ENCODE assay signal across 1 cellular context in genomic region chr18:36297419-36298112, GRCh38.
TF ChIP-seq lines count a peak whose summit lies in the region.

FHOD3 (plus strand) TSS chr18:36297713; CDS start chr18:36297836, 123 bp downstream.

TF ChIP-seq in WTC11, 78 proteins besides CTCF, POLR2A, EP300 and RAD21 (continued from another document):
- 0 out of 2 replicates have a peak, but pooled peaks have one; percentile 9 for TF ChIP-seq USF2 (CRISPR knock-in tag; IDR thresholded peaks at IDR 0.05)
